8 cellular contexts compared by ENCODE assay signal in genomic region chr22:36065775-36066544, GRCh38. TPM values are rescaled to one million over a fixed set of nuclear protein-coding genes. Genes with fewer than 3 reads are reported as not detected.
DNase-seq lines count a peak whose midpoint lies in the region; ATAC-seq and TF ChIP-seq lines count a peak whose summit lies in the region.

No MANE protein-coding gene starts in this region.

- TF ChIP-seq CTCF in HFFc6 (IDR thresholded peaks at IDR 0.05): peak; percentile 100

- H3K4me1 Mint-ChIP-seq in HFFc6 (ENCODE audit: low read depth): peaks cover 24% of the 10 kb centered on the region
- H3K4me1 Mint-ChIP-seq in dendritic cell treated with granulocyte-macrophage colony-stimulating factor and Interleukin-4, amounts not matched to agents 40 ng/mL and 50 ng/mL, for 4 days (ENCODE audit: low read depth): peaks cover 11% of the 10 kb centered on the region

- intact Hi-C loops in dendritic cell treated with granulocyte-macrophage colony-stimulating factor and Interleukin-4, amounts not matched to agents 40 ng/mL and 50 ng/mL, for 4 days (cut with micrococcal nuclease): no loop called here

- ATAC-seq in HG02610 (IDR thresholded peaks at IDR 0.05; ENCODE audit: unreplicated experiment): no peak

- DNase-seq in Ammon's horn (ENCODE audit: low spot score): peak; percentile 90
- peak; percentile 95 for DNase-seq in HFFc6
- peak; percentile 99 for DNase-seq in NCI-H69 (lab: John Stamatoyannopoulos, UW)
- DNase-seq in activated CD4-positive, alpha-beta T cell treated with anti-CD3 and anti-CD28 coated beads, Interleukin-2, amount 50 U/mL, for 24 hours (ENCODE audit: low read depth in 1 of 2, low spot score in 1 of 2): peak; percentile 34 to 44
- peak; percentile 97 for DNase-seq in left kidney (ENCODE audit: low read depth, low spot score)
- peak; percentile 40 to 58 (median 42) for DNase-seq in stimulated activated CD4-positive, alpha-beta T cell treated with anti-CD3 and anti-CD28 coated beads, Interleukin-1b, Interleukin-23, amount 100 ng/mL, for 24 hours (ENCODE audit: low read depth in 4 of 4, low spot score in 1 of 4)

- H3K9me3 Mint-ChIP-seq in HFFc6: no peaks in the 10 kb centered on the region
- no peaks in the 10 kb centered on the region for H3K9me3 Mint-ChIP-seq in dendritic cell treated with granulocyte-macrophage colony-stimulating factor and Interleukin-4, amounts not matched to agents 40 ng/mL and 50 ng/mL, for 4 days

- H3K27me3 Mint-ChIP-seq in HFFc6 (ENCODE audit: insufficient read depth): no peaks in the 10 kb centered on the region; the same call in 1 of the 2 replicates
- peaks cover 53% of the 10 kb centered on the region for H3K27me3 Mint-ChIP-seq in dendritic cell treated with granulocyte-macrophage colony-stimulating factor and Interleukin-4, amounts not matched to agents 40 ng/mL and 50 ng/mL, for 4 days

- H3K4me3 Mint-ChIP-seq in HFFc6: peak overlapping the region; percentile 89
- peak overlapping the region; percentile 73 for H3K4me3 Mint-ChIP-seq in dendritic cell treated with granulocyte-macrophage colony-stimulating factor and Interleukin-4, amounts not matched to agents 40 ng/mL and 50 ng/mL, for 4 days

- peak overlapping the region; percentile 95 for H3K27ac Mint-ChIP-seq in HFFc6
- H3K27ac Mint-ChIP-seq in dendritic cell treated with granulocyte-macrophage colony-stimulating factor and Interleukin-4, amounts not matched to agents 40 ng/mL and 50 ng/mL, for 4 days: peak overlapping the region; percentile 64

- H3K36me3 Mint-ChIP-seq in HFFc6 (ENCODE audit: low read depth): no peaks in the 10 kb centered on the region
- no peaks in the 10 kb centered on the region for H3K36me3 Mint-ChIP-seq in dendritic cell treated with granulocyte-macrophage colony-stimulating factor and Interleukin-4, amounts not matched to agents 40 ng/mL and 50 ng/mL, for 4 days (ENCODE audit: low read depth)

RNA-seq across cellular contexts. Expression of gene RBFOX2, which starts 37.3 kb away (rescaled TPM):
- total RNA-seq in HFFc6 (2021; fragmentation: NEBNext Ultra II Directional; extraction: Animal tissue kit (Norgen Biotek cat#: 25700)): 100 to 1,000 TPM; 139 to 165 (median 155) TPM

Comparison
In these comparisons a context has a peak if more than half of its experiments do, and no peak if none do; other contexts are left out.
1. DNase-seq: peak in every context shown above with its lines; median percentile 99 in NCI-H69; 97 in left kidney; 95 in HFFc6; 90 in Ammon's horn; 42 in stimulated activated CD4-positive, alpha-beta T cell treated with anti-CD3 and anti-CD28 coated beads, Interleukin-1b, Interleukin-23, amount 100 ng/mL, for 24 hours; 39 in activated CD4-positive, alpha-beta T cell treated with anti-CD3 and anti-CD28 coated beads, Interleukin-2, amount 50 U/mL, for 24 hours.